ENCODE assay signal across 10 cellular contexts in the genomic region with DNA sequence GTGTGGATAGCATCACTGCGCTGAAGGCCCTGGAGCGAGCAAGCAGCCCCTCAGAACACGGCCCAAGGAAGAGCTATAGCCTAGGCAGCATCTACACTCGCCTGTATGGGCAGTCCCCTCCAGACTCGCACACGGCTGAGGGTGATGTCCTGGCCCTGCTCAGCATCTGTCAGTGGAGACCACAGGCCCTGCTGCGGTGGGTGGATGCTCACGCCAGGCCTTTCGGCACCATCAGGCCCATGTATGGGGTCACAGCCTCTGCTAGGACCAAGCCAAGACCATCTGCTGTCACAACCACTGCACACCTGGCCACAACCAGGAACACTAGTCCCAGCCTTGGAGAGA. TPM values are rescaled to one million over a fixed set of nuclear protein-coding genes. Genes with fewer than 3 reads are reported as not detected.
DNase-seq lines count a peak whose midpoint lies in the region; ATAC-seq and TF ChIP-seq lines count a peak whose summit lies in the region.
"Had no signal": no experiment of that assay in that cellular context is flagged by ENCODE, and none has a peak within 500 bp of the region (broad histone marks: within the 10 kb centered on the region; RNA-seq: fewer than 3 reads in every experiment).

No MANE protein-coding gene starts in this region.

- WGBS in neuronal stem cell (ENCODE audit: extremely low coverage in 2 of 2, insufficient read length in 2 of 2, insufficient replicate concordance in 1 of 2), 2 donors = no CpG with 5 or more reads among the region's 9 CpGs

- no peak for ATAC-seq in HG02970 (IDR thresholded peaks at IDR 0.05; ENCODE audit: low FRiP score, unreplicated experiment)

- no peaks in the 10 kb centered on the region for H3K9me3 Mint-ChIP-seq in dendritic cell treated with granulocyte-macrophage colony-stimulating factor and Interleukin-4, amounts not matched to agents 40 ng/mL and 50 ng/mL, for 4 days

- H2BK5ac ChIP-seq in neuronal stem cell (ENCODE audit: low read length) = peak overlapping the region; percentile 100

- intact Hi-C loops in dendritic cell treated with granulocyte-macrophage colony-stimulating factor and Interleukin-4, amounts not matched to agents 40 ng/mL and 50 ng/mL, for 4 days (cut with micrococcal nuclease) = loop anchor here (10.0 kb wide), 1 partner anchor 218 kb away; a partner anchor contains a TSS

- peak overlapping the region; percentile 98 for H3K4ac ChIP-seq in neuronal stem cell (ENCODE audit: low read length)

- H3K4me3 Mint-ChIP-seq in dendritic cell treated with granulocyte-macrophage colony-stimulating factor and Interleukin-4, amounts not matched to agents 40 ng/mL and 50 ng/mL, for 4 days = peak overlapping the region; percentile 87

- H3K18ac ChIP-seq in neuronal stem cell (ENCODE audit: low read length) = peak overlapping the region; percentile 74

- H3K23ac ChIP-seq in neuronal stem cell (ENCODE audit: low read depth, low read length, poor library complexity) = peak overlapping the region; percentile 92

- H3K14ac ChIP-seq in neuronal stem cell (ENCODE audit: low read length) = peak overlapping the region; percentile 1

- H3K36me3 ChIP-seq in BLaER1 = peaks cover 67% of the 10 kb centered on the region
- H3K36me3 ChIP-seq in KOPT-K1 (ENCODE audit: insufficient read depth, low read length) = peaks cover 36% of the 10 kb centered on the region
- H3K36me3 ChIP-seq in neuronal stem cell (replicated peaks in 1 of 2; ENCODE audit: control insufficient read depth in 2 of 2, insufficient read depth in 2 of 2, low read length in 2 of 2) = peaks cover 31 to 50% of the 10 kb centered on the region in 2 donors
- H3K36me3 ChIP-seq in WERI-Rb-1 = peaks cover 20% of the 10 kb centered on the region

- H3K9ac ChIP-seq in BLaER1 (peak overlapping the region; percentile 80), neuronal stem cell (ENCODE audit: low read depth, low read length, poor library complexity) (no peak overlapping the region)

- H3K4me2 ChIP-seq in BLaER1 = peak overlapping the region; percentile 98
- no peak overlapping the region for H3K4me2 ChIP-seq in neuronal stem cell (ENCODE audit: insufficient read depth, low read length, poor library complexity, severe bottlenecking)

- peaks cover 65% of the 10 kb centered on the region for H3K36me3 Mint-ChIP-seq in dendritic cell treated with granulocyte-macrophage colony-stimulating factor and Interleukin-4, amounts not matched to agents 40 ng/mL and 50 ng/mL, for 4 days (ENCODE audit: low read depth)

- H3K27ac ChIP-seq in BLaER1 (peak overlapping the region; percentile 75), KOPT-K1 (ENCODE audit: low read depth, low read length, poor library complexity, severe bottlenecking) (peak overlapping the region; percentile 88), neuronal stem cell (replicated peaks; ENCODE audit: low read length) (peak overlapping the region; percentile 98), WERI-Rb-1 (no peak overlapping the region; the same call in 1 of the 2 replicates)

- no peaks in the 10 kb centered on the region for H3K27me3 ChIP-seq in BLaER1
- H3K27me3 ChIP-seq in neuronal stem cell (ENCODE audit: control insufficient read depth in 3 of 3, insufficient read depth in 3 of 3, low read depth in 1 of 3, low read length in 3 of 3) = no peaks in the 10 kb centered on the region
- no peaks in the 10 kb centered on the region for H3K27me3 ChIP-seq in WERI-Rb-1 (ENCODE audit: insufficient read depth, low read depth, severe bottlenecking)

- peaks cover 12% of the 10 kb centered on the region for H3K79me1 ChIP-seq in neuronal stem cell (ENCODE audit: low read depth, low read length)

- DNase-seq in neuronal stem cell (ENCODE audit: low spot score) (no peak), MV-4-11 (lab: John Stamatoyannopoulos, UW) (no peak), NCI-H1694 treated with DMSO at 0.1 percent for 48 hours (lab: John Stamatoyannopoulos, UW) (no peak), WERI-Rb-1 (no peak)
- DNase-seq: cortex of kidney, NCI-H2029 treated with DMSO at 0.1 percent for 48 hours had no signal

- H3K4me3 ChIP-seq in BLaER1 (peak overlapping the region; percentile 67), neuronal stem cell (ENCODE audit: low read length in 2 of 2) (peak overlapping the region in 1 of 2 donors; percentile 51), WERI-Rb-1 (ENCODE audit: low read depth, low read length) (no peak overlapping the region)

- no peak for TF ChIP-seq CTCF in WERI-Rb-1 (IDR thresholded peaks at IDR 0.05; ENCODE audit: low read depth, low read length)

- H4K20me1 ChIP-seq in BLaER1 = peaks cover 45% of the 10 kb centered on the region

- H3K4me1 ChIP-seq in BLaER1 (peaks cover 70% of the 10 kb centered on the region), neuronal stem cell (ENCODE audit: control insufficient read depth in 2 of 2, insufficient read depth in 1 of 2, low read depth in 1 of 2, low read length in 2 of 2) (peaks cover 21 to 22% of the 10 kb centered on the region in 2 donors)

- H2BK12ac ChIP-seq in neuronal stem cell (ENCODE audit: low read length) = no peak overlapping the region

- H4K8ac ChIP-seq in neuronal stem cell (ENCODE audit: low read depth, low read length) = no peak overlapping the region

- H2AK5ac ChIP-seq in neuronal stem cell (ENCODE audit: low read depth, low read length) = peak overlapping the region; percentile 98

- H4K91ac ChIP-seq in neuronal stem cell (ENCODE audit: low read depth, low read length, poor library complexity) = peak overlapping the region; percentile 77

- H3K27ac Mint-ChIP-seq in dendritic cell treated with granulocyte-macrophage colony-stimulating factor and Interleukin-4, amounts not matched to agents 40 ng/mL and 50 ng/mL, for 4 days = peak overlapping the region; percentile 100

- H2BK120ac ChIP-seq in neuronal stem cell (ENCODE audit: low read depth, low read length) = peak overlapping the region; percentile 49

- H3K9me3 ChIP-seq in BLaER1 (no peaks in the 10 kb centered on the region), KOPT-K1 (ENCODE audit: insufficient read depth, low read length, poor library complexity, severe bottlenecking) (no peaks in the 10 kb centered on the region), neuronal stem cell (replicated peaks in 1 of 2; ENCODE audit: control insufficient read depth in 2 of 2, insufficient read depth in 1 of 2, low read depth in 1 of 2, low read length in 2 of 2) (no peaks in the 10 kb centered on the region), WERI-Rb-1 (ENCODE audit: severe bottlenecking) (no peaks in the 10 kb centered on the region)

- peak overlapping the region; percentile 90 for H2BK15ac ChIP-seq in neuronal stem cell (ENCODE audit: low read length)

- H3K27me3 Mint-ChIP-seq in dendritic cell treated with granulocyte-macrophage colony-stimulating factor and Interleukin-4, amounts not matched to agents 40 ng/mL and 50 ng/mL, for 4 days = no peaks in the 10 kb centered on the region

- H2AFZ ChIP-seq in neuronal stem cell (ENCODE audit: low read length) = no peak overlapping the region

- H3K4me1 Mint-ChIP-seq in dendritic cell treated with granulocyte-macrophage colony-stimulating factor and Interleukin-4, amounts not matched to agents 40 ng/mL and 50 ng/mL, for 4 days (ENCODE audit: low read depth) = peaks cover 59% of the 10 kb centered on the region

RNA-seq across cellular contexts. Expression of a gene that starts 20.5 kb away (rescaled TPM):
- 12.1 TPM for polyA plus RNA-seq in neuronal stem cell (2013, experiment 1 of 2)
- 12.0 TPM for polyA plus RNA-seq in neuronal stem cell (2013, experiment 2 of 2)

RNA-seq across cellular contexts. Expression of a gene that starts 27.0 kb away (rescaled TPM):
- 841 TPM for polyA plus RNA-seq in neuronal stem cell (2013, experiment 1 of 2)
- polyA plus RNA-seq in neuronal stem cell (2013, experiment 2 of 2) = 834 TPM

RNA-seq across cellular contexts. Expression of a gene that starts 27.2 kb away (rescaled TPM):
- polyA plus RNA-seq in neuronal stem cell (2013, experiment 1 of 2) = 11.8 TPM
- 12.2 TPM for polyA plus RNA-seq in neuronal stem cell (2013, experiment 2 of 2)

RNA-seq across cellular contexts. Expression of a gene that starts 36.9 kb away (rescaled TPM):
- 179 TPM for polyA plus RNA-seq in neuronal stem cell (2013, experiment 1 of 2)
- 192 TPM for polyA plus RNA-seq in neuronal stem cell (2013, experiment 2 of 2)

RNA-seq across cellular contexts. Expression of a gene that starts 37.2 kb away (rescaled TPM):
- 99.5 TPM for polyA plus RNA-seq in neuronal stem cell (2013, experiment 1 of 2)
- 94.2 TPM for polyA plus RNA-seq in neuronal stem cell (2013, experiment 2 of 2)
